In the genomic region with DNA sequence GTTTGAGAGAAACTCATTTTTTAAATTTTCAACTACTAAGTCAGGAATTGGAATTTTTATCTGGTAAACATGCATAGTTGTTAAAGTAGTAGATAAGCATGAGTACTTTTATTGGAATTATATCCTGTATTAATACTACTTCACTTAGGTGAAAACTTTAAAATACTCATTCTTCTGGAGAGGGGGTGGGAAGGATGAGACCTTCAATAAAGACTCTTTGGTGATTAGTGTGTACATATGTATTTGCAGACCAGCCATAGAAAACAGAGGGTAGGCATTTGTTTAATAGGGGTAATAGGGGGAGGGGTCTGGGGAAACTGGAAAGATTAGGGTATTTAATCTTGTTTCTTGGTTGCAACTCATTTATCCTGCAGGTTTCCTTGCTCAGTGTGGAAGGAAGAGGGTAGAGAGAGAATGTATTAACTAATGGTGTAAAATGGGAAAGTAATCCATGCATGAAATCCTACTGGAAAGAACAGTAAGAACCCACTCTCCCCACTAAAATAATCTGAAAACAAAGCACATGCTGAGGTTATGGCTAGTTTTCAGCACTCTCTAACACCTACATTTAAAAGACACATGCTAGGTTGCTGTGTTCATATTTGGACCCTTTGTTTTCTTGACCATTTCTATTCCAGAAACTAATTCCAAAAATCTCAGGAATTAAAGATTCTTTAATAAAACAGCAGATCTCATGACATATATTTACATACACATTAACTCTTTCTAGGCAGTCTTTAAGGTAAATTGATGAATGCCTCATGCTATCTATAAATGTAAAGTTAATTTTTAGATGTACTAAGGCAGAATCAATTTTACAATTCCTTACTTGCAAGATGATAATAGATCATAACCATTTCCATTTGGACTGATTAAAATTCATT, we compare ENCODE assay signal across 11 cellular contexts. TPM values are rescaled to one million over a fixed set of nuclear protein-coding genes. Genes with fewer than 3 reads are reported as not detected.
A peak's percentile ranks its signal among the peaks of the same experiment; 100 is the strongest.
DNase-seq lines count a peak whose midpoint lies in the region; ATAC-seq and TF ChIP-seq lines count a peak whose summit lies in the region.
"Had no signal": no experiment of that assay in that cellular context is flagged by ENCODE, and none has a peak within 500 bp of the region (broad histone marks: within the 10 kb centered on the region; RNA-seq: fewer than 3 reads in every experiment).

No MANE protein-coding gene starts in this region.

- no TSS peak for BruUV-seq in OCI-LY7 (replicated peaks; lab: Mats Ljungman, UMichigan)

- peak overlapping the region; percentile 84 for H3K4me2 ChIP-seq in OCI-LY7 (ENCODE audit: low read length)
- H3K4me2 ChIP-seq: BLaER1 had no signal

- ATAC-seq in GM19023 (IDR thresholded peaks at IDR 0.05; ENCODE audit: unreplicated experiment) (no peak), foreskin keratinocyte (no peak)
- ATAC-seq in stimulated activated naive CD8-positive, alpha-beta T cell treated with anti-CD3 and anti-CD28 coated beads, Interleukin-15, amount 100 ng/mL, for 72 hours, result no peak

- DNase-seq in Caki2 (ENCODE audit: low read depth), result peak; percentile 44
- no peak for DNase-seq in HAP-1 (ENCODE audit: low spot score in 2 of 2)
- DNase-seq in OCI-LY7 (ENCODE audit: low spot score), result no peak
- no peak for DNase-seq in iPS DF 6.9 (ENCODE audit: low read depth, low spot score)
- DNase-seq in stimulated activated naive CD8-positive, alpha-beta T cell treated with anti-CD3 and anti-CD28 coated beads, Interleukin-15, amount 100 ng/mL, for 72 hours, result no peak
- no peak for DNase-seq in foreskin keratinocyte
- DNase-seq in middle frontal gyrus (ENCODE audit: extremely low spot score, low spot score), result no peak
- DNase-seq: activated effector memory CD4-positive, alpha-beta T cell treated with anti-CD3 and anti-CD28 coated beads, Interleukin-2, amount 50 U/mL, for 16 hours; retina had no signal

- POLR2A ChIA-PET in OCI-LY7 (lab: Charles Lee), result interaction anchor here (0.7 to 1.6 kb wide), 3 partner anchors 10 to 23 kb away, joined by 3 to 9 read pairs (median 6); no protein-coding TSS in a partner anchor

- TF ChIP-seq CTCF in OCI-LY7 (conservative IDR thresholded peaks at IDR 0.05; ENCODE audit: low read length) (no peak), foreskin keratinocyte (conservative IDR thresholded peaks at IDR 0.05) (no peak)

- H3K27me3 ChIP-seq in HAP-1 (ENCODE audit: low read depth), result no peaks in the 10 kb centered on the region
- no peaks in the 10 kb centered on the region for H3K27me3 ChIP-seq in iPS DF 6.9 (ENCODE audit: control insufficient read depth, insufficient read depth, low read length)
- H3K27me3 ChIP-seq in foreskin keratinocyte, result peaks cover 61% of the 10 kb centered on the region

- no peaks in the 10 kb centered on the region for H4K20me1 ChIP-seq in OCI-LY7 (ENCODE audit: insufficient read depth, low read length)

- H3K27ac Mint-ChIP-seq in stimulated activated naive CD8-positive, alpha-beta T cell treated with anti-CD3 and anti-CD28 coated beads, Interleukin-15, amount 100 ng/mL, for 72 hours, result no peak overlapping the region

- H3K4me3 Mint-ChIP-seq in stimulated activated naive CD8-positive, alpha-beta T cell treated with anti-CD3 and anti-CD28 coated beads, Interleukin-15, amount 100 ng/mL, for 72 hours, result no peak overlapping the region

- peaks cover 78% of the 10 kb centered on the region for H3K27me3 Mint-ChIP-seq in stimulated activated naive CD8-positive, alpha-beta T cell treated with anti-CD3 and anti-CD28 coated beads, Interleukin-15, amount 100 ng/mL, for 72 hours

- H3K4me1 ChIP-seq in HAP-1 (peaks cover 22% of the 10 kb centered on the region), OCI-LY7 (ENCODE audit: insufficient read depth, low read length, poor library complexity, severe bottlenecking) (peaks cover 28% of the 10 kb centered on the region), iPS DF 6.9 (ENCODE audit: control insufficient read depth, insufficient read depth, low read length) (no peaks in the 10 kb centered on the region), foreskin keratinocyte (peaks cover 11% of the 10 kb centered on the region)

- CTCF ChIA-PET in OCI-LY7 (lab: Charles Lee; ENCODE audit: unreplicated experiment), result no interaction called here

- H3K27ac ChIP-seq in OCI-LY7 (ENCODE audit: low read depth, low read length, poor library complexity, severe bottlenecking), result peak overlapping the region; percentile 5
- H3K27ac ChIP-seq in iPS DF 6.9 (ENCODE audit: low read length), result no peak overlapping the region
- no peak overlapping the region for H3K27ac ChIP-seq in foreskin keratinocyte
- H3K27ac ChIP-seq: BLaER1 had no signal

- H3K36me3 ChIP-seq in HAP-1 (replicated peaks), result no peaks in the 10 kb centered on the region
- H3K36me3 ChIP-seq in OCI-LY7 (ENCODE audit: insufficient read depth, low read length), result peaks cover 5% of the 10 kb centered on the region; the same call in 1 of the 2 replicates
- no peaks in the 10 kb centered on the region for H3K36me3 ChIP-seq in iPS DF 6.9 (ENCODE audit: control insufficient read depth, insufficient read depth, low read length)
- H3K36me3 ChIP-seq: BLaER1 had no signal

- in situ Hi-C loops in Caki2 (cut with HindIII; ENCODE audit: low pct_unique_long_range_greater_than_20kb, low sequenced_read_pairs), result no loop called here
- in situ Hi-C loops in HAP-1 (cut with MboI; ENCODE audit: low sequenced_read_pairs), result no loop called here

- no peaks in the 10 kb centered on the region for H3K9me3 Mint-ChIP-seq in stimulated activated naive CD8-positive, alpha-beta T cell treated with anti-CD3 and anti-CD28 coated beads, Interleukin-15, amount 100 ng/mL, for 72 hours

- H3K79me2 ChIP-seq in OCI-LY7 (ENCODE audit: insufficient read depth, low read depth, low read length), result peaks cover 68% of the 10 kb centered on the region

- peaks cover 21% of the 10 kb centered on the region for H3K4me1 Mint-ChIP-seq in stimulated activated naive CD8-positive, alpha-beta T cell treated with anti-CD3 and anti-CD28 coated beads, Interleukin-15, amount 100 ng/mL, for 72 hours

- H3K4me3 ChIP-seq in HAP-1 (peak overlapping the region; percentile 72), OCI-LY7 (ENCODE audit: low read depth, low read length, poor library complexity, severe bottlenecking) (peak overlapping the region; percentile 85), iPS DF 6.9 (ENCODE audit: low read length) (peak overlapping the region; percentile 31; the same call in 1 of the 2 replicates)
- H3K4me3 ChIP-seq: BLaER1 had no signal

- no peaks in the 10 kb centered on the region for H3K9me3 ChIP-seq in HAP-1
- H3K9me3 ChIP-seq in OCI-LY7 (ENCODE audit: low read length), result no peaks in the 10 kb centered on the region
- H3K9me3 ChIP-seq in iPS DF 6.9 (ENCODE audit: control insufficient read depth, insufficient read depth, low read length), result no peaks in the 10 kb centered on the region
- H3K9me3 ChIP-seq: BLaER1 had no signal

- no peak overlapping the region for H2AFZ ChIP-seq in OCI-LY7 (ENCODE audit: low read length)

- intact Hi-C loops in OCI-LY7 (cut with micrococcal nuclease; ENCODE audit: unreplicated experiment), result loop anchor here (10.0 kb wide), 1 partner anchor 462 kb away; a partner anchor contains a TSS

- no peaks in the 10 kb centered on the region for H3K9me2 ChIP-seq in OCI-LY7 (ENCODE audit: insufficient read depth, low read length)

RNA-seq across cellular contexts. Expression of a gene that starts 6.2 kb away (rescaled TPM):
- total RNA-seq in Caki2 (2014; rRNA removed; shearing (Covaris generic); ENCODE audit: low replicate concordance), result 68.3 and 72.6 TPM in 2 replicates
- 41.1 and 48.7 TPM in 2 replicates for total RNA-seq in OCI-LY7 (2014; rRNA removed; shearing (Covaris generic))
- 94.3 and 108 TPM in 2 replicates for total RNA-seq in OCI-LY7 (2022)
- total RNA-seq in foreskin keratinocyte, result 32.8 and 41.1 TPM in 2 replicates
- polyA plus RNA-seq in foreskin keratinocyte, result 10.1 and 10.3 TPM in 2 replicates

RNA-seq across cellular contexts. Expression of a gene that starts 55.3 kb away (rescaled TPM):
- total RNA-seq in Caki2 (2014; rRNA removed; shearing (Covaris generic); ENCODE audit: low replicate concordance), result 12.6 and 32.5 TPM in 2 replicates
- total RNA-seq in OCI-LY7 (2014; rRNA removed; shearing (Covaris generic)), result 41.4 and 44.9 TPM in 2 replicates
- total RNA-seq in OCI-LY7 (2022) (129 TPM in 2 replicates), foreskin keratinocyte (41.4 and 46.0 TPM in 2 replicates)
- 31.8 and 40.2 TPM in 2 replicates for polyA plus RNA-seq in foreskin keratinocyte

Comparison
In these comparisons a context has a peak if more than half of its experiments do, and no peak if none do; other contexts are left out.
1. H3K4me3 ChIP-seq: peak in every context shown above with its lines; median percentile 85 in OCI-LY7; 72 in HAP-1; 31 in iPS DF 6.9.